Comparison of ENCODE assay signal across 17 cellular contexts in the genomic region with DNA sequence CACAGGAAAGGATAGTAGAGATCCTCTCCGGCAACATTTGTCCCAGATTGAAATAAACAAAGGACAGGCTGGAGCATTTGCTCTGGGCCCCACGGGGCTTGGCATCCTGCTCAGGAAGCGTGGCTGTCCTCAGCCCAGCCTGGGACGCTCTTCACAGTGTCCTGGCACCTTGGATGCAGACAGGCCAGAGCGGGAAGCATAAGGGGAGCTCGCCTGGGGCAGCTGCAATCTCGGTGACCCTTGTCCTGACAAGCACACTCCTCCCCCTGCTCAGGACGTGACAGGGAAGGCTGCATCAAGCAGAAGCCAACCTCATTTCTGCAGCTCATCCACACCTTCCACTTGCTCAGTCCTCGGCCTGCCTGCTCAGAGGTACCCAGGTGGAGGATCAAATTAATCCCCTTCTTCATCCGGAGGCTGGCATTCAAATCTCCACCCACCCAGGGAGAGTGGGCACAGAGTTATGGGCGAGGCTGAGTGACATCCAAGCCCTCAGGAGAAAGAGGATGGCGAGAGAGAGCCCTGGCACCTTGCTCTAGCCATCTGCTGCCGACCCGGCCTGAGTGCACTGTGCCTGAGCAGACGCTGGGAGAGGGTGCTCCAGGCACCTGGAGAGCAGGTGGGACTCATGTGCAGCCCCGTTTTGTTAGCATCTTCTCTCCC. TPM values are rescaled to one million over a fixed set of nuclear protein-coding genes. Genes with fewer than 3 reads are reported as not detected.
DNase-seq lines count a peak whose midpoint lies in the region; ATAC-seq, FAIRE-seq and TF ChIP-seq lines count a peak whose summit lies in the region.
"Had no signal": no experiment of that assay in that cellular context is flagged by ENCODE, and none has a peak within 500 bp of the region (broad histone marks: within the 10 kb centered on the region; RNA-seq: fewer than 3 reads in every experiment).

No MANE protein-coding gene starts in this region.

- POLR2A ChIA-PET in A549 (lab: Yijun Ruan, JAX) (no interaction called here), HepG2 (lab: Yijun Ruan, JAX) (no interaction called here)

- H3K27me3 ChIP-seq in H7 (ENCODE audit: control insufficient read depth, insufficient read depth, low read length), result no peaks in the 10 kb centered on the region
- H3K27me3 ChIP-seq in HepG2 (ENCODE audit: control insufficient read depth in 1 of 2, insufficient read depth in 2 of 2, low read length in 2 of 2), result peaks cover 0 to 11% of the 10 kb centered on the region in 2 experiments; a peak in 2 of 5 replicates
- H3K27me3 ChIP-seq: SJCRH30 had no signal

- no peak for TF ChIP-seq RAD21 in A549 (conservative IDR thresholded peaks at IDR 0.05 in 1 of 2, IDR thresholded peaks at IDR 0.05 in 1 of 2)
- TF ChIP-seq RAD21 in HepG2 (CRISPR knock-in tag; IDR thresholded peaks at IDR 0.05), result no peak

- no peak for FAIRE-seq in A549 (lab: Jason Lieb, UNC)
- FAIRE-seq in HepG2 (lab: Jason Lieb, UNC), result no peak

- no peaks in the 10 kb centered on the region for H3K4me1 ChIP-seq in A549
- peaks cover 15% of the 10 kb centered on the region; the same call in 1 of the 2 replicates for H3K4me1 ChIP-seq in HepG2 (ENCODE audit: insufficient read depth, low read length)
- H3K4me1 ChIP-seq: SJCRH30 had no signal

- TF ChIP-seq CTCF in A549 (IDR thresholded peaks at IDR 0.05), result no peak
- TF ChIP-seq CTCF in HepG2 (CRISPR knock-in tag; IDR thresholded peaks at IDR 0.05), result no peak

- no TSS peak for BruUV-seq in HepG2 (replicated peaks; lab: Mats Ljungman, UMichigan)

- no peaks in the 10 kb centered on the region for H4K20me1 ChIP-seq in HepG2 (ENCODE audit: insufficient read depth, low read length)

- DNase-seq in A549 (ENCODE audit: low read depth in 1 of 2, low spot score in 1 of 2), result no peak
- DNase-seq in H7, result peak; percentile 35
- DNase-seq in cerebellar nuclear complex (lab: John Stamatoyannopoulos, UW), result peak; percentile 89 to 97
- no peak for DNase-seq in HepG2 (ENCODE audit: low spot score)
- DNase-seq in nucleus accumbens (lab: John Stamatoyannopoulos, UW), result no peak
- no peak for DNase-seq in SKM-1 (lab: John Stamatoyannopoulos, UW; ENCODE audit: unreplicated experiment)
- DNase-seq in activated naive CD4-positive, alpha-beta T cell (lab: John Stamatoyannopoulos, UW), result no peak
- DNase-seq in NCI-H1048 (lab: John Stamatoyannopoulos, UW), result no peak
- DNase-seq: ACHN; Calu3; CD4-positive, alpha-beta T cell; GOT3; HFFc6; NCI-H187 treated with DMSO at 0.1 percent for 48 hours; SJCRH30 had no signal

- no peak for TF ChIP-seq EP300 in A549 (IDR thresholded peaks at IDR 0.05)
- no peak for TF ChIP-seq EP300 in HepG2 (IDR thresholded peaks at IDR 0.05; ENCODE audit: low read depth in 2 of 2, low read length in 2 of 2)
- TF ChIP-seq EP300 in HepG2 (CRISPR knock-in tag; IDR thresholded peaks at IDR 0.05; ENCODE audit: borderline replicate concordance), result no peak

- H3K79me2 ChIP-seq in HepG2 (ENCODE audit: insufficient read depth, low read length), result no peaks in the 10 kb centered on the region

- no peak overlapping the region for H3K9ac ChIP-seq in HepG2 (ENCODE audit: insufficient read depth, low read depth, low read length)
- H3K9ac ChIP-seq: KMS-11 had no signal

- H3K4me2 ChIP-seq in A549, result no peak overlapping the region
- peak overlapping the region; percentile 20; the same call in 1 of the 2 replicates for H3K4me2 ChIP-seq in HepG2 (ENCODE audit: low read depth, low read length)
- H3K4me2 ChIP-seq: KMS-11 had no signal

- ATAC-seq in A549 (peak; percentile 24 to 27; a peak in 4 of 6 replicates), HepG2 (peak; percentile 90)

- H3K9me3 ChIP-seq in A549 (no peaks in the 10 kb centered on the region), HepG2 (ENCODE audit: low read length) (no peaks in the 10 kb centered on the region)
- H3K9me3 ChIP-seq: SJCRH30 had no signal

- CTCF ChIA-PET in A549 (lab: Yijun Ruan, JAX), result no interaction called here
- CTCF ChIA-PET in HepG2 (lab: Yijun Ruan, JAX; ENCODE audit: low intra/inter-chr PET ratio, low total read pairs), result no interaction called here

- no peak overlapping the region for H3K4me3 ChIP-seq in A549
- H3K4me3 ChIP-seq in H7 (ENCODE audit: insufficient read depth, low read depth, low read length), result no peak overlapping the region
- H3K4me3 ChIP-seq in HepG2 (replicated peaks in 1 of 3; ENCODE audit: insufficient read depth in 1 of 3, low read depth in 2 of 3, low read length in 3 of 3), result no peak overlapping the region
- H3K4me3 ChIP-seq: SJCRH30 had no signal

- H2AFZ ChIP-seq in HepG2 (ENCODE audit: low read length), result no peak overlapping the region

- WGBS in A549 (ENCODE audit: missing lambda C conversion rate), result 49% methylated on average over 14 of the region's 16 CpGs
- WGBS in HepG2 (ENCODE audit: low lambda C conversion rate), result 14% methylated on average over 8 of the region's 16 CpGs

- in situ Hi-C loops in HepG2 (cut with HindIII; ENCODE audit: extremely low pct_ligation_motif_present, low pct_unique_long_range_greater_than_20kb), result no loop called here

- H3K36me3 ChIP-seq in H7 (replicated peaks; ENCODE audit: control insufficient read depth, insufficient read depth, low read length) (no peaks in the 10 kb centered on the region), HepG2 (replicated peaks in 1 of 2; ENCODE audit: control insufficient read depth in 1 of 2, insufficient read depth in 2 of 2, low read length in 2 of 2) (no peaks in the 10 kb centered on the region)
- H3K36me3 ChIP-seq: SJCRH30 had no signal

- intact Hi-C loops in HepG2 (cut with micrococcal nuclease; ENCODE audit: unreplicated experiment), result no loop called here

- TF ChIP-seq POLR2A in A549 (IDR thresholded peaks at IDR 0.05; ENCODE audit: low read length), result no peak
- TF ChIP-seq POLR2A in HepG2 (IDR thresholded peaks at IDR 0.05; ENCODE audit: insufficient read depth in 1 of 2, low read depth in 2 of 2, low read length in 2 of 2), result no peak

- no peak overlapping the region for H3K27ac ChIP-seq in A549
- H3K27ac ChIP-seq in HepG2 (ENCODE audit: extremely low read length, insufficient read depth, low read length), result no peak overlapping the region
- H3K27ac ChIP-seq: HL-60, KMS-11, SJCRH30 had no signal

RNA-seq across cellular contexts. Expression of a gene that starts 47.6 kb away (rescaled TPM):
- polyA plus RNA-seq in A549 (2011; rRNA removed), result 17.9 and 25.9 TPM in 2 replicates
- 4.8 and 5.0 TPM in 2 replicates for polyA plus RNA-seq in A549 (2012; cell fraction: cytosol; rRNA removed)
- polyA plus RNA-seq in A549 (2012; cell fraction: nucleus; rRNA removed), result 2.6 and 5.2 TPM in 2 replicates
- 15.1 to 16.1 TPM (median 15.9 TPM) in 3 replicates for polyA plus RNA-seq in A549 (2017; fragmentation: RNase III; extraction: RNeasy Plus Mini Kit Qiagen cat#74134 plus additional on column Dnase treatment)
- polyA minus RNA-seq in A549 (2011; rRNA and poly(A)+ RNA removed), result 9.3 and 10.0 TPM in 2 replicates
- total RNA-seq in H7 (2014; rRNA removed; shearing (Covaris generic)), result 14.2 and 19.8 TPM in 2 replicates
- 14.2 and 20.2 TPM in 2 replicates for total RNA-seq in HepG2 (2016; rRNA removed; fragmentation: Illumina TruSeq; extraction: Trizol)
- total RNA-seq in HepG2 (2016; cell fraction: cytosol; rRNA removed; fragmentation: Illumina TruSeq; extraction: Trizol; ENCODE audit: low read depth), result 4.0 TPM in 2 replicates
- 13.6 and 20.1 TPM in 2 replicates for total RNA-seq in HepG2 (2016; cell fraction: insoluble cytoplasmic fraction; rRNA removed; fragmentation: Illumina TruSeq; extraction: Trizol)
- 10.2 and 12.0 TPM in 2 replicates for total RNA-seq in HepG2 (2016; cell fraction: membrane; rRNA removed; fragmentation: Illumina TruSeq; extraction: Trizol)
- 10.1 and 10.6 TPM in 2 replicates for total RNA-seq in HepG2 (2016; cell fraction: nucleus; rRNA removed; fragmentation: Illumina TruSeq; extraction: Trizol)
- polyA plus RNA-seq in HepG2 (2011; rRNA removed), result 6.6 and 8.0 TPM in 2 replicates
- polyA plus RNA-seq in HepG2 (2011; cell fraction: cytosol; rRNA removed), result 3.8 and 5.8 TPM in 2 replicates
- 5.0 and 6.3 TPM in 2 replicates for polyA plus RNA-seq in HepG2 (2011; cell fraction: nucleus; rRNA removed)
- 9.4 and 10.4 TPM in 2 replicates for polyA plus RNA-seq in HepG2 (2012)
- 1.4 and 1.5 TPM in 2 replicates for polyA plus RNA-seq in HepG2 (2016; cell fraction: cytosol; fragmentation: Illumina TruSeq; extraction: Trizol; ENCODE audit: low read depth)
- 19.0 and 19.5 TPM in 2 replicates for polyA plus RNA-seq in HepG2 (2016; cell fraction: insoluble cytoplasmic fraction; fragmentation: Illumina TruSeq; extraction: Trizol; ENCODE audit: low read depth)
- polyA plus RNA-seq in HepG2 (2016; cell fraction: membrane; fragmentation: Illumina TruSeq; extraction: Trizol; ENCODE audit: low read depth), result 3.7 and 4.0 TPM in 2 replicates
- 17.7 and 19.9 TPM in 2 replicates for polyA plus RNA-seq in HepG2 (2016; cell fraction: nucleus; fragmentation: Illumina TruSeq; extraction: Trizol; ENCODE audit: insufficient read depth, low read depth)
- polyA minus RNA-seq in HepG2 (2011; rRNA and poly(A)+ RNA removed; ENCODE audit: low replicate concordance), result 4.7 and 9.8 TPM in 2 replicates
- polyA minus RNA-seq in HepG2 (2011; cell fraction: cytosol; rRNA and poly(A)+ RNA removed), result 8.4 and 9.8 TPM in 2 replicates
- 8.8 and 9.0 TPM in 2 replicates for polyA minus RNA-seq in HepG2 (2011; cell fraction: nucleus; rRNA and poly(A)+ RNA removed)

RNA-seq across cellular contexts. Expression of a gene that starts 57.6 kb away (rescaled TPM):
- polyA plus RNA-seq in A549 (2011; rRNA removed) (21.5 and 28.1 TPM in 2 replicates), A549 (2017; fragmentation: RNase III; extraction: RNeasy Plus Mini Kit Qiagen cat#74134 plus additional on column Dnase treatment) (23.4 to 27.8 TPM (median 23.5 TPM) in 3 replicates), HepG2 (2011; rRNA removed) (8.6 and 11.3 TPM in 2 replicates)
- 11.4 and 12.8 TPM in 2 replicates for polyA plus RNA-seq in A549 (2012; cell fraction: cytosol; rRNA removed)
- 4.8 and 9.3 TPM in 2 replicates for polyA plus RNA-seq in A549 (2012; cell fraction: nucleus; rRNA removed)
- polyA minus RNA-seq in A549 (2011; rRNA and poly(A)+ RNA removed), result 8.8 and 9.9 TPM in 2 replicates
- total RNA-seq in H7 (2014; rRNA removed; shearing (Covaris generic)), result 20.1 and 28.6 TPM in 2 replicates
- total RNA-seq in HepG2 (2016; rRNA removed; fragmentation: Illumina TruSeq; extraction: Trizol), result 19.3 and 24.1 TPM in 2 replicates
- 7.6 and 9.0 TPM in 2 replicates for total RNA-seq in HepG2 (2016; cell fraction: cytosol; rRNA removed; fragmentation: Illumina TruSeq; extraction: Trizol; ENCODE audit: low read depth)
- 19.7 and 24.1 TPM in 2 replicates for total RNA-seq in HepG2 (2016; cell fraction: insoluble cytoplasmic fraction; rRNA removed; fragmentation: Illumina TruSeq; extraction: Trizol)
- 14.7 and 16.5 TPM in 2 replicates for total RNA-seq in HepG2 (2016; cell fraction: membrane; rRNA removed; fragmentation: Illumina TruSeq; extraction: Trizol)
- total RNA-seq in HepG2 (2016; cell fraction: nucleus; rRNA removed; fragmentation: Illumina TruSeq; extraction: Trizol), result 19.2 and 19.6 TPM in 2 replicates
- 3.8 and 6.6 TPM in 2 replicates for polyA plus RNA-seq in HepG2 (2011; cell fraction: cytosol; rRNA removed)
- 5.5 and 6.0 TPM in 2 replicates for polyA plus RNA-seq in HepG2 (2011; cell fraction: nucleus; rRNA removed)
- 8.0 and 12.7 TPM in 2 replicates for polyA plus RNA-seq in HepG2 (2012)
- 6.0 and 7.6 TPM in 2 replicates for polyA plus RNA-seq in HepG2 (2016; cell fraction: cytosol; fragmentation: Illumina TruSeq; extraction: Trizol; ENCODE audit: low read depth)
- polyA plus RNA-seq in HepG2 (2016; cell fraction: insoluble cytoplasmic fraction; fragmentation: Illumina TruSeq; extraction: Trizol; ENCODE audit: low read depth), result 20.8 and 22.1 TPM in 2 replicates
- polyA plus RNA-seq in HepG2 (2016; cell fraction: membrane; fragmentation: Illumina TruSeq; extraction: Trizol; ENCODE audit: low read depth), result 9.4 and 10.8 TPM in 2 replicates
- polyA plus RNA-seq in HepG2 (2016; cell fraction: nucleus; fragmentation: Illumina TruSeq; extraction: Trizol; ENCODE audit: insufficient read depth, low read depth), result 22.3 and 25.2 TPM in 2 replicates
- polyA minus RNA-seq in HepG2 (2011; rRNA and poly(A)+ RNA removed; ENCODE audit: low replicate concordance), result 4.6 and 19.2 TPM in 2 replicates
- polyA minus RNA-seq in HepG2 (2011; cell fraction: cytosol; rRNA and poly(A)+ RNA removed), result 7.5 and 7.6 TPM in 2 replicates
- 19.4 and 22.7 TPM in 2 replicates for polyA minus RNA-seq in HepG2 (2011; cell fraction: nucleus; rRNA and poly(A)+ RNA removed)

Comparison
In these comparisons a context has a peak if more than half of its experiments do, and no peak if none do; other contexts are left out.
1. DNase-seq: peak in H7 (single experiment) and cerebellar nuclear complex (2 of 2); none in A549 (0 of 2), HepG2 (single experiment), nucleus accumbens (0 of 56), SKM-1 (single experiment), activated naive CD4-positive, alpha-beta T cell (0 of 4) and NCI-H1048 (single experiment).